Comparison of ENCODE assay signal across 21 cellular contexts in the genomic region with DNA sequence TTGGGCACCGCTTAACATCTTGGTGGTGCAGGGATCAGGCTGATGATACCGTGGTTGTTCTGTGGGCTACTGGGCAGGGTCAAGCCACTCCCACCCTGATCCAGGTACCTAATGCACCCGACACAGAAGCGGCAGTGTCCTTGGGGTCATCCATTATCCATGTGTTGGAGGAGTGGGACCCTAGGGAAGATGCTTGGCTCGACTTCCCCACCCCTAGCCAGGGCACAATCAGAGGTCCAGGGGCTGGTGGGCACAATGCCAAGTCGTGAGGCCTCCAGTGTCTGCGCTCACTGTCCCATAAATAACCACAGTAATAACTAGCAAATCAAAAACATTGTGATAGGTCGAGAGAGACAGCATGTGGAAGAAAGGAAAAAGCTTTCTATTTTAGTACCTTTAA. TPM values are rescaled to one million over a fixed set of nuclear protein-coding genes. Genes with fewer than 3 reads are reported as not detected.
DNase-seq lines count a peak whose midpoint lies in the region; ATAC-seq and TF ChIP-seq lines count a peak whose summit lies in the region.
"Had no signal": no experiment of that assay in that cellular context is flagged by ENCODE, and none has a peak within 500 bp of the region (broad histone marks: within the 10 kb centered on the region; RNA-seq: fewer than 3 reads in every experiment).

No MANE protein-coding gene starts in this region.

- no peak for TF ChIP-seq POLR2A in gastrocnemius medialis (IDR thresholded peaks at IDR 0.05)
- TF ChIP-seq POLR2A in vagina (IDR thresholded peaks at IDR 0.05): no peak

- H3K4me3 ChIP-seq in SK-N-SH (ENCODE audit: low read depth in 2 of 2, low read length in 1 of 2) (no peak overlapping the region), right atrium auricular region (no peak overlapping the region), gastrocnemius medialis (no peak overlapping the region), vagina (no peak overlapping the region), colonic mucosa (no peak overlapping the region)
- H3K4me3 ChIP-seq: SJSA1 had no signal

- peaks cover 15% of the 10 kb centered on the region for H3F3A ChIP-seq in SK-N-SH (replicated peaks; ENCODE audit: insufficient read depth)

- CTCF ChIA-PET in SK-N-SH (lab: Yijun Ruan, JAX): no interaction called here

- in situ Hi-C loops in gastrocnemius medialis (cut with MboI; ENCODE audit: low sequenced_read_pairs in 4 of 4): no loop called here

- no peaks in the 10 kb centered on the region; the same call in 1 of the 2 replicates for H3K79me2 ChIP-seq in SK-N-SH (ENCODE audit: insufficient read depth)

- ATAC-seq in SK-N-SH treated with all-trans-retinoic acid at 6 μM for 48 hours (no peak), gastrocnemius medialis (no peak)
- ATAC-seq: natural killer cell treated with Interleukin-12 subunit alpha and Interleukin-12 subunit beta and Interleukin-15 and Interleukin-18, amount 100 ng/mL, for 72 hours had no signal

- no peak for DNase-seq in SK-N-SH
- no peak for DNase-seq in right atrium auricular region (ENCODE audit: low spot score)
- DNase-seq in gastrocnemius medialis: no peak
- DNase-seq in vagina (ENCODE audit: extremely low spot score in 2 of 2): no peak
- no peak for DNase-seq in colonic mucosa
- no peak for DNase-seq in NCI-H82 (lab: John Stamatoyannopoulos, UW)
- DNase-seq in stimulated activated CD4-positive, alpha-beta T cell treated with anti-CD3 and anti-CD28 coated beads, Interleukin-4, amount 100 ng/mL, for 4 hours: no peak
- DNase-seq: activated CD4-positive, alpha-beta T cell treated with anti-CD3 and anti-CD28 coated beads for 1 hour; amniotic stem cell; BE2C; NCI-H2029 treated with DMSO at 0.1 percent for 48 hours; NCI-H524; OCI-M1; stimulated activated CD4-positive, alpha-beta T cell treated with anti-CD3 and anti-CD28 coated beads, Interleukin-2, amount 100 ng/mL, for 24 hours had no signal

- H3K4me1 ChIP-seq in SK-N-SH (ENCODE audit: control insufficient read depth in 1 of 2, insufficient read depth in 2 of 2, low read depth in 1 of 2, low read length in 1 of 2) (peaks cover 7 to 21% of the 10 kb centered on the region in 2 experiments; a peak in 3 of 4 replicates), right atrium auricular region (peaks cover 0 to 46% of the 10 kb centered on the region in 2 donors), gastrocnemius medialis (peaks cover 15 to 18% of the 10 kb centered on the region in 2 donors), vagina (peaks cover 47% of the 10 kb centered on the region), colonic mucosa (no peaks in the 10 kb centered on the region)
- H3K4me1 ChIP-seq: BE2C had no signal

- TF ChIP-seq RAD21 in SK-N-SH (IDR thresholded peaks at IDR 0.05; ENCODE audit: low read length): no peak

- H3K27ac ChIP-seq in SK-N-SH (ENCODE audit: low read depth in 2 of 2, low read length in 1 of 2): peak overlapping the region in 1 of 2 experiments; percentile 21; a peak in 1 of 4 replicates
- H3K27ac ChIP-seq in right atrium auricular region: peak overlapping the region; percentile 56 to 60
- H3K27ac ChIP-seq in gastrocnemius medialis: peak overlapping the region; percentile 33 to 69 (median 46)
- peak overlapping the region; percentile 82 for H3K27ac ChIP-seq in vagina
- no peak overlapping the region for H3K27ac ChIP-seq in colonic mucosa
- H3K27ac ChIP-seq: 22Rv1, SJSA1 had no signal

- POLR2A ChIA-PET in SK-N-SH (lab: Yijun Ruan, JAX): no interaction called here

- H2AFZ ChIP-seq in SK-N-SH (ENCODE audit: low read depth): no peak overlapping the region

- H4K20me1 ChIP-seq in SK-N-SH (ENCODE audit: insufficient read depth): no peaks in the 10 kb centered on the region

- no peaks in the 10 kb centered on the region for H3K9me2 ChIP-seq in SK-N-SH

- TF ChIP-seq CTCF in SK-N-SH (IDR thresholded peaks at IDR 0.05): no peak
- TF ChIP-seq CTCF in right atrium auricular region (IDR thresholded peaks at IDR 0.05): no peak
- no peak for TF ChIP-seq CTCF in gastrocnemius medialis (IDR thresholded peaks at IDR 0.05 in 4 of 5, conservative IDR thresholded peaks at IDR 0.05 in 1 of 5)
- TF ChIP-seq CTCF in vagina (IDR thresholded peaks at IDR 0.05): no peak
- no peak for TF ChIP-seq CTCF in colonic mucosa (IDR thresholded peaks at IDR 0.05)

- H3K36me3 ChIP-seq in SK-N-SH (replicated peaks in 1 of 2; ENCODE audit: control insufficient read depth in 1 of 2, insufficient read depth in 2 of 2, low read length in 1 of 2): peaks cover 0 to 6% of the 10 kb centered on the region in 2 experiments
- H3K36me3 ChIP-seq in right atrium auricular region: no peaks in the 10 kb centered on the region
- H3K36me3 ChIP-seq in gastrocnemius medialis: no peaks in the 10 kb centered on the region
- peaks cover 0 to 2% of the 10 kb centered on the region in 2 donors for H3K36me3 ChIP-seq in vagina
- no peaks in the 10 kb centered on the region for H3K36me3 ChIP-seq in colonic mucosa
- H3K36me3 ChIP-seq: BE2C, SJSA1 had no signal

- H3K9me3 ChIP-seq in SK-N-SH (no peaks in the 10 kb centered on the region), right atrium auricular region (no peaks in the 10 kb centered on the region), gastrocnemius medialis (no peaks in the 10 kb centered on the region), vagina (no peaks in the 10 kb centered on the region), colonic mucosa (no peaks in the 10 kb centered on the region)
- H3K9me3 ChIP-seq: BE2C, SJSA1 had no signal

- TF ChIP-seq EP300 in SK-N-SH (IDR thresholded peaks at IDR 0.05; ENCODE audit: borderline replicate concordance in 1 of 2, low read depth in 1 of 2, low read length in 1 of 2): no peak

- H3K4me2 ChIP-seq in SK-N-SH: 0 out of 2 replicates have a peak overlapping the region, but pooled peaks have one; percentile 18

- intact Hi-C loops in gastrocnemius medialis (cut with DNase I; ENCODE audit: low total_unique reads): no loop called here
- intact Hi-C loops in vagina (cut with DNase I): loop anchor here (5.0 to 10.0 kb wide), 2 partner anchors 37 to 124 kb away; a partner anchor contains a TSS
- intact Hi-C loops in colonic mucosa (cut with DNase I): no loop called here

- H3K27me3 ChIP-seq in SK-N-SH (ENCODE audit: insufficient read depth) (no peaks in the 10 kb centered on the region), right atrium auricular region (no peaks in the 10 kb centered on the region), gastrocnemius medialis (no peaks in the 10 kb centered on the region), vagina (no peaks in the 10 kb centered on the region), colonic mucosa (no peaks in the 10 kb centered on the region)
- H3K27me3 ChIP-seq: BE2C had no signal

- H3K9ac ChIP-seq in SK-N-SH: no peak overlapping the region
- no peak overlapping the region for H3K9ac ChIP-seq in colonic mucosa (ENCODE audit: low read depth in 2 of 2, low read length in 2 of 2)

- WGBS in SK-N-SH (ENCODE audit: low lambda C conversion rate): 79% methylated on average over 8 of the region's 8 CpGs

TF ChIP-seq in SK-N-SH, 30 proteins besides CTCF, POLR2A, EP300 and RAD21:
- 0 out of 2 replicates have a peak, but pooled peaks have one; percentile 8 for TF ChIP-seq NFIC (IDR thresholded peaks at IDR 0.05; ENCODE audit: borderline replicate concordance)
- TF ChIP-seq NRF1 (IDR thresholded peaks at IDR 0.05; ENCODE audit: low read depth, low read length): no peak
- TF ChIP-seq, protein P1, sequence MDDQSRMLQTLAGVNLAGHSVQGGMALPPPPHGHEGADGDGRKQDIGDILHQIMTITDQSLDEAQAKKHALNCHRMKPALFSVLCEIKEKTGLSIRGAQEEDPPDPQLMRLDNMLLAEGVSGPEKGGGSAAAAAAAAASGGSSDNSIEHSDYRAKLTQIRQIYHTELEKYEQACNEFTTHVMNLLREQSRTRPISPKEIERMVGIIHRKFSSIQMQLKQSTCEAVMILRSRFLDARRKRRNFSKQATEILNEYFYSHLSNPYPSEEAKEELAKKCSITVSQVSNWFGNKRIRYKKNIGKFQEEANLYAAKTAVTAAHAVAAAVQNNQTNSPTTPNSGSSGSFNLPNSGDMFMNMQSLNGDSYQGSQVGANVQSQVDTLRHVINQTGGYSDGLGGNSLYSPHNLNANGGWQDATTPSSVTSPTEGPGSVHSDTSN (IDR thresholded peaks at IDR 0.05): no peak
- TF ChIP-seq POLR2AphosphoS5 (IDR thresholded peaks at IDR 0.05; ENCODE audit: low read depth, low read length): no peak
- TF ChIP-seq RXRA (IDR thresholded peaks at IDR 0.05; ENCODE audit: borderline replicate concordance, low read depth): no peak
- no peak for TF ChIP-seq TEAD4 (IDR thresholded peaks at IDR 0.05; ENCODE audit: borderline replicate concordance, insufficient read depth)

TF ChIP-seq in SK-N-SH treated with all-trans-retinoic acid at 6 μM for 48 hours, 23 proteins besides CTCF, POLR2A, EP300 and RAD21 (continues in another document):
- TF ChIP-seq ZFP3 (CRISPR knock-in tag; IDR thresholded peaks at IDR 0.05) (no peak), TOX (CRISPR knock-in tag; IDR thresholded peaks at IDR 0.05; ENCODE audit: borderline replicate concordance) (no peak)
- TF ChIP-seq, protein P2, sequence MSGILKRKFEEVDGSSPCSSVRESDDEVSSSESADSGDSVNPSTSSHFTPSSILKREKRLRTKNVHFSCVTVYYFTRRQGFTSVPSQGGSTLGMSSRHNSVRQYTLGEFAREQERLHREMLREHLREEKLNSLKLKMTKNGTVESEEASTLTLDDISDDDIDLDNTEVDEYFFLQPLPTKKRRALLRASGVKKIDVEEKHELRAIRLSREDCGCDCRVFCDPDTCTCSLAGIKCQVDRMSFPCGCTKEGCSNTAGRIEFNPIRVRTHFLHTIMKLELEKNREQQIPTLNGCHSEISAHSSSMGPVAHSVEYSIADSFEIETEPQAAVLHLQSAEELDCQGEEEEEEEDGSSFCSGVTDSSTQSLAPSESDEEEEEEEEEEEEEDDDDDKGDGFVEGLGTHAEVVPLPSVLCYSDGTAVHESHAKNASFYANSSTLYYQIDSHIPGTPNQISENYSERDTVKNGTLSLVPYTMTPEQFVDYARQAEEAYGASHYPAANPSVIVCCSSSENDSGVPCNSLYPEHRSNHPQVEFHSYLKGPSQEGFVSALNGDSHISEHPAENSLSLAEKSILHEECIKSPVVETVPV (CRISPR knock-in tag; IDR thresholded peaks at IDR 0.05): no peak

RNA-seq across cellular contexts. Expression of a gene that starts 37.7 kb away (rescaled TPM):
- polyA plus RNA-seq in SK-N-SH (2012; rRNA removed): 291 and 339 TPM in 2 replicates
- polyA plus RNA-seq in SK-N-SH (2012; cell fraction: cytosol; rRNA removed): 289 and 306 TPM in 2 replicates
- polyA plus RNA-seq in SK-N-SH (2012; cell fraction: nucleus; rRNA removed): 141 and 235 TPM in 2 replicates
- total RNA-seq in right atrium auricular region (10 to 100 TPM; 76.3 to 78.3 TPM), gastrocnemius medialis (10 to 100 TPM; 14.2 to 23.2 (median 17.2) TPM), vagina (116 TPM), colonic mucosa (10 to 100 TPM in 1 of 2 donors, 1 to 10 TPM in 1; 8.9 to 26.9 TPM)
- total RNA-seq: activated T-helper 2 cell treated with anti-CD3 and anti-CD28 coated beads, Interferon-gamma antibody, Interleukin-2, Interleukin-4, amounts not matched to agents 10 μg/mL and 5 μg/mL and 100 μg/mL, durations not matched to agents 14 hours and 24 hours and 36 hours; natural killer cell treated with Interleukin-12 subunit alpha and Interleukin-12 subunit beta and Interleukin-15 and Interleukin-18, amount 100 ng/mL, for 72 hours had no signal

RNA-seq across cellular contexts. Expression of a gene that starts 44.6 kb away (rescaled TPM):
- not detected in 2 replicates for polyA plus RNA-seq in SK-N-SH (2012; rRNA removed)
- polyA plus RNA-seq in SK-N-SH (2012; cell fraction: cytosol; rRNA removed): 0.04 TPM in 1 of 2 replicates, not detected in the other
- not detected in 2 replicates for polyA plus RNA-seq in SK-N-SH (2012; cell fraction: nucleus; rRNA removed)
- not detected for total RNA-seq in right atrium auricular region
- total RNA-seq in gastrocnemius medialis: not detected
- total RNA-seq in vagina: not detected
- total RNA-seq in colonic mucosa: not detected
- total RNA-seq: activated T-helper 2 cell treated with anti-CD3 and anti-CD28 coated beads, Interferon-gamma antibody, Interleukin-2, Interleukin-4, amounts not matched to agents 10 μg/mL and 5 μg/mL and 100 μg/mL, durations not matched to agents 14 hours and 24 hours and 36 hours; lung microvascular endothelial cell; natural killer cell treated with Interleukin-12 subunit alpha and Interleukin-12 subunit beta and Interleukin-15 and Interleukin-18, amount 100 ng/mL, for 72 hours; renal cortical epithelial cell; SJSA1 had no signal
